2 cellular contexts compared by ENCODE assay signal in the genomic region with DNA sequence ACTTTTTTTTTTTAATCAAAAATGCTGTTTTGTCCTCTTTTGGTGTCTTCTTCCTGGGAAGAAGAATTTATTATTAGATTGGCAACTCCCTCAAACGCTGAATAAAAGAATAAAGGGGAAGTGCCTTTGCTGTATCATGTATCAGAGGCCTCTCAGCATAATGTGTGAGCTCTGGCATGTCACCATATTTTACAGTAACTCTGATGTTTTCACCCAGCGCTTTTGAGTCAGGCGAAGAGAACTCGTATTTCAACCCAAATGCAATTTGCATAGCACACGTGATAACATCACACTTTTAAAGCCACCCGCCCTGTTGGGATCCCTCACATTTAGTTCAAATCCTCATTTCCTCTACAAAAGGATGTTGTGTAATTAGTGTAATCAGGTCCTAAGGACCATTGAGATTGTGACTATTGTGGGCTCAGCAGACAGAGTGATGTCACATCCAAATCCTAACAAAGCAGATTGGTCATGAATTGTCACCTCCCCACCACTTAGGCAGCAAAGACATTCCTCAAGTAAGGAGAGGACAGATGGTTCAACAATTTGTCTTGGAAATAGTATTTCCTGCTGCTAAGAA.
TF ChIP-seq lines count a peak whose summit lies in the region.

No MANE protein-coding gene starts in this region.

TF ChIP-seq in H1, 55 proteins besides CTCF, POLR2A, EP300 and RAD21:
- no peak for TF ChIP-seq POU5F1 (IDR thresholded peaks at IDR 0.05; ENCODE audit: low read depth, low read length)
- TF ChIP-seq SP2 (IDR thresholded peaks at IDR 0.05; ENCODE audit: low read length): no peak
- TF ChIP-seq TEAD4 (IDR thresholded peaks at IDR 0.05; ENCODE audit: low read depth, low read length): no peak
- no peak for TF ChIP-seq SP1 (IDR thresholded peaks at IDR 0.05; ENCODE audit: low read depth, low read length)
- TF ChIP-seq BCL11A (IDR thresholded peaks at IDR 0.05; ENCODE audit: low read depth in 2 of 2, low read length in 2 of 2): no peak
- TF ChIP-seq YY1 (IDR thresholded peaks at IDR 0.05; ENCODE audit: low read depth, low read length): no peak
- 0 out of 2 replicates have a peak, but pooled peaks have one; percentile 31 for TF ChIP-seq E2F6 (IDR thresholded peaks at IDR 0.05)

TF ChIP-seq in neural cell, 6 proteins besides CTCF, POLR2A, EP300 and RAD21:
- TF ChIP-seq POLR2AphosphoS5 (IDR thresholded peaks at IDR 0.05) (peak; percentile 13), SMC3 (conservative IDR thresholded peaks at IDR 0.05; ENCODE audit: poor library complexity) (no peak)
- TF ChIP-seq, protein P1, sequence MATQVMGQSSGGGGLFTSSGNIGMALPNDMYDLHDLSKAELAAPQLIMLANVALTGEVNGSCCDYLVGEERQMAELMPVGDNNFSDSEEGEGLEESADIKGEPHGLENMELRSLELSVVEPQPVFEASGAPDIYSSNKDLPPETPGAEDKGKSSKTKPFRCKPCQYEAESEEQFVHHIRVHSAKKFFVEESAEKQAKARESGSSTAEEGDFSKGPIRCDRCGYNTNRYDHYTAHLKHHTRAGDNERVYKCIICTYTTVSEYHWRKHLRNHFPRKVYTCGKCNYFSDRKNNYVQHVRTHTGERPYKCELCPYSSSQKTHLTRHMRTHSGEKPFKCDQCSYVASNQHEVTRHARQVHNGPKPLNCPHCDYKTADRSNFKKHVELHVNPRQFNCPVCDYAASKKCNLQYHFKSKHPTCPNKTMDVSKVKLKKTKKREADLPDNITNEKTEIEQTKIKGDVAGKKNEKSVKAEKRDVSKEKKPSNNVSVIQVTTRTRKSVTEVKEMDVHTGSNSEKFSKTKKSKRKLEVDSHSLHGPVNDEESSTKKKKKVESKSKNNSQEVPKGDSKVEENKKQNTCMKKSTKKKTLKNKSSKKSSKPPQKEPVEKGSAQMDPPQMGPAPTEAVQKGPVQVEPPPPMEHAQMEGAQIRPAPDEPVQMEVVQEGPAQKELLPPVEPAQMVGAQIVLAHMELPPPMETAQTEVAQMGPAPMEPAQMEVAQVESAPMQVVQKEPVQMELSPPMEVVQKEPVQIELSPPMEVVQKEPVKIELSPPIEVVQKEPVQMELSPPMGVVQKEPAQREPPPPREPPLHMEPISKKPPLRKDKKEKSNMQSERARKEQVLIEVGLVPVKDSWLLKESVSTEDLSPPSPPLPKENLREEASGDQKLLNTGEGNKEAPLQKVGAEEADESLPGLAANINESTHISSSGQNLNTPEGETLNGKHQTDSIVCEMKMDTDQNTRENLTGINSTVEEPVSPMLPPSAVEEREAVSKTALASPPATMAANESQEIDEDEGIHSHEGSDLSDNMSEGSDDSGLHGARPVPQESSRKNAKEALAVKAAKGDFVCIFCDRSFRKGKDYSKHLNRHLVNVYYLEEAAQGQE (IDR thresholded peaks at IDR 0.05; ENCODE audit: borderline replicate concordance): peak; percentile 69
TF ChIP-seq in neural cell: peak in this region for 2.
